In genomic region chr12:67025543-67026114, GRCh38 we compare ENCODE assay signal across 8 cellular contexts.
DNase-seq lines count a peak whose midpoint lies in the region; ATAC-seq and TF ChIP-seq lines count a peak whose summit lies in the region.

No MANE protein-coding gene starts in this region.

- H3K9me3 ChIP-seq in adipocyte (ENCODE audit: control insufficient read depth, low read length) (no peaks in the 10 kb centered on the region), liver (ENCODE audit: control insufficient read depth in 4 of 4, low read length in 3 of 4) (no peaks in the 10 kb centered on the region), tibial nerve (no peaks in the 10 kb centered on the region)

- no peak for TF ChIP-seq POLR2A in tibial nerve (IDR thresholded peaks at IDR 0.05)

- H3K36me3 ChIP-seq in adipocyte (ENCODE audit: control insufficient read depth, insufficient read depth, low read length, severe bottlenecking): no peaks in the 10 kb centered on the region
- H3K36me3 ChIP-seq in liver (ENCODE audit: control insufficient read depth in 4 of 4, insufficient read depth in 3 of 4, low read depth in 1 of 4, low read length in 3 of 4): no peaks in the 10 kb centered on the region
- no peaks in the 10 kb centered on the region for H3K36me3 ChIP-seq in tibial nerve

- peak; percentile 45 for DNase-seq in DMS53 treated with DMSO at 0.1 percent for 48 hours (lab: John Stamatoyannopoulos, UW; ENCODE audit: unreplicated experiment)
- peak; percentile 13 for DNase-seq in HS-5 (ENCODE audit: low read depth)
- peak; percentile 5 to 33 for DNase-seq in SHP77 (lab: John Stamatoyannopoulos, UW)
- peak; percentile 50 for DNase-seq in adipocyte (ENCODE audit: low read depth)
- DNase-seq in tibial nerve (ENCODE audit: low spot score in 2 of 2): peak in 1 of 2 donors; percentile 33

- H3K27me3 ChIP-seq in adipocyte (replicated peaks; ENCODE audit: control insufficient read depth, insufficient read depth, low read length) (no peaks in the 10 kb centered on the region), liver (ENCODE audit: control insufficient read depth in 4 of 4, insufficient read depth in 4 of 4, low read length in 3 of 4) (peaks cover 0 to 7% (median 0%) of the 10 kb centered on the region in 4 donors), tibial nerve (no peaks in the 10 kb centered on the region)

- ATAC-seq in GM19395 (IDR thresholded peaks at IDR 0.05; ENCODE audit: unreplicated experiment) (peak; percentile 86), esophagus mucosa (no peak)

- H3K4me1 ChIP-seq in adipocyte (ENCODE audit: control insufficient read depth, insufficient read depth, low read length) (no peaks in the 10 kb centered on the region), liver (ENCODE audit: control insufficient read depth in 4 of 4, insufficient read depth in 4 of 4, low read length in 3 of 4) (no peaks in the 10 kb centered on the region), tibial nerve (no peaks in the 10 kb centered on the region)

- H3K4me3 ChIP-seq in adipocyte (ENCODE audit: low read length): no peak overlapping the region
- no peak overlapping the region for H3K4me3 ChIP-seq in liver (ENCODE audit: low read depth in 1 of 3, low read length in 3 of 3)
- no peak overlapping the region for H3K4me3 ChIP-seq in tibial nerve

- H3K27ac ChIP-seq in liver (ENCODE audit: low read depth in 1 of 2, low read length in 2 of 2) (no peak overlapping the region), tibial nerve (no peak overlapping the region)

- no peak for TF ChIP-seq EP300 in tibial nerve (IDR thresholded peaks at IDR 0.05)

- H3K9ac ChIP-seq in adipocyte (ENCODE audit: low read length) (no peak overlapping the region), liver (ENCODE audit: low read depth in 1 of 2, low read length in 2 of 2) (no peak overlapping the region)

- TF ChIP-seq RAD21 in liver (IDR thresholded peaks at IDR 0.05): peak; percentile 48 to 67

- WGBS in liver: 28% methylated on average over 7 of the region's 7 CpGs
- WGBS in tibial nerve, 2 donors: 33 to 36% methylated on average over 7 of the region's 7 CpGs

- TF ChIP-seq CTCF in liver (IDR thresholded peaks at IDR 0.05; ENCODE audit: low read depth, low read length, missing input control) (peak; percentile 59), tibial nerve (IDR thresholded peaks at IDR 0.05) (peak; percentile 14 to 41 (median 31))

TF ChIP-seq in liver, 16 proteins besides CTCF, POLR2A, EP300 and RAD21:
- TF ChIP-seq NR2F2 (IDR thresholded peaks at IDR 0.05) (no peak), HNF4A (conservative IDR thresholded peaks at IDR 0.05) (peak in 1 of 2 donors; percentile 16)
TF ChIP-seq in liver: peak in this region for 1.
